ENCODE assay signal across 26 cellular contexts in genomic region chr1:36382669-36383068, GRCh38. TPM values are rescaled to one million over a fixed set of nuclear protein-coding genes. Genes with fewer than 3 reads are reported as not detected.
DNase-seq lines count a peak whose midpoint lies in the region; ATAC-seq, FAIRE-seq and TF ChIP-seq lines count a peak whose summit lies in the region.
"Had no signal": no experiment of that assay in that cellular context is flagged by ENCODE, and none has a peak within 500 bp of the region (broad histone marks: within the 10 kb centered on the region; RNA-seq: fewer than 3 reads in every experiment).

No MANE protein-coding gene starts in this region.

- H3K4me1 ChIP-seq in astrocyte (ENCODE audit: insufficient read depth, low read length) (peaks cover 23% of the 10 kb centered on the region), neutrophil (ENCODE audit: control insufficient read depth in 1 of 2, insufficient read depth in 1 of 2, low read depth in 1 of 2, low read length in 1 of 2) (peaks cover 75 to 83% of the 10 kb centered on the region in 2 experiments), stomach (peaks cover 32 to 80% (median 67%) of the 10 kb centered on the region in 4 donors)

- FAIRE-seq in astrocyte (lab: Jason Lieb, UNC) = no peak
- FAIRE-seq: G401.6, GM18507, islet of Langerhans had no signal

- H3K36me3 ChIP-seq in astrocyte (ENCODE audit: insufficient read depth, low read length) (no peaks in the 10 kb centered on the region), neutrophil (peaks cover 34% of the 10 kb centered on the region), stomach (peaks cover 0 to 13% (median 9%) of the 10 kb centered on the region in 4 donors)
- H3K36me3 ChIP-seq: cardiac muscle cell had no signal

- ATAC-seq in natural killer cell treated with Interleukin-12 subunit alpha and Interleukin-12 subunit beta and Interleukin-15 and Interleukin-18, amount 100 ng/mL, for 72 hours = no peak
- ATAC-seq in natural killer cell = no peak
- ATAC-seq: Panc1; stimulated activated naive CD8-positive, alpha-beta T cell treated with anti-CD3 and anti-CD28 coated beads, Interleukin-15, amount 100 ng/mL, for 72 hours had no signal

- no peak overlapping the region for H3K4me3 Mint-ChIP-seq in natural killer cell treated with Interleukin-12 subunit alpha and Interleukin-12 subunit beta and Interleukin-15 and Interleukin-18, amount 100 ng/mL, for 72 hours
- H3K4me3 Mint-ChIP-seq in natural killer cell = no peak overlapping the region
- H3K4me3 Mint-ChIP-seq in astrocyte (ENCODE audit: unreplicated experiment) = peak overlapping the region; percentile 90
- H3K4me3 Mint-ChIP-seq in T-helper 2 cell treated with Interferon-gamma antibody and Interleukin-4, amounts not matched to agents 5 μg/mL and 100 μg/mL, for 36 hours = no peak overlapping the region
- H3K4me3 Mint-ChIP-seq: H9 had no signal

- no peaks in the 10 kb centered on the region for H3K9me3 Mint-ChIP-seq in natural killer cell treated with Interleukin-12 subunit alpha and Interleukin-12 subunit beta and Interleukin-15 and Interleukin-18, amount 100 ng/mL, for 72 hours
- H3K9me3 Mint-ChIP-seq in natural killer cell = no peaks in the 10 kb centered on the region
- H3K9me3 Mint-ChIP-seq in astrocyte (ENCODE audit: unreplicated experiment) = no peaks in the 10 kb centered on the region
- H3K9me3 Mint-ChIP-seq in T-helper 2 cell treated with Interferon-gamma antibody and Interleukin-4, amounts not matched to agents 5 μg/mL and 100 μg/mL, for 36 hours = no peaks in the 10 kb centered on the region
- H3K9me3 Mint-ChIP-seq: activated CD4-positive, alpha-beta memory T cell treated with anti-CD3 and anti-CD28 coated beads, Interleukin-2, amount 10 ng/mL, durations not matched to agents 7 days and 5 days; H9; stimulated activated naive CD8-positive, alpha-beta T cell treated with anti-CD3 and anti-CD28 coated beads, Interleukin-15, amount 100 ng/mL, for 72 hours had no signal

- H4K20me1 ChIP-seq in astrocyte (ENCODE audit: insufficient read depth, low read length) = peaks cover 72% of the 10 kb centered on the region

- no peak overlapping the region for H3K27ac ChIP-seq in astrocyte (ENCODE audit: low read depth, low read length)
- H3K27ac ChIP-seq in neutrophil = peak overlapping the region; percentile 99
- peak overlapping the region in 2 of 5 donors; percentile 98 for H3K27ac ChIP-seq in stomach
- H3K27ac ChIP-seq: cardiac muscle cell, epithelial cell of prostate, hepatocyte, HL-60 had no signal

- no peak overlapping the region for H2AFZ ChIP-seq in astrocyte (ENCODE audit: low read depth, low read length)
- H2AFZ ChIP-seq: hepatocyte had no signal

- no peak for TF ChIP-seq POLR2A in stomach (IDR thresholded peaks at IDR 0.05)

- H3K4me2 ChIP-seq in astrocyte (ENCODE audit: low read length) = no peak overlapping the region

- peak overlapping the region; percentile 79 to 80 for H3K27ac Mint-ChIP-seq in natural killer cell treated with Interleukin-12 subunit alpha and Interleukin-12 subunit beta and Interleukin-15 and Interleukin-18, amount 100 ng/mL, for 72 hours
- H3K27ac Mint-ChIP-seq in natural killer cell (peak overlapping the region in 1 of 2 donors; percentile 99), astrocyte (ENCODE audit: unreplicated experiment) (no peak overlapping the region)
- no peak overlapping the region for H3K27ac Mint-ChIP-seq in T-helper 2 cell treated with Interferon-gamma antibody and Interleukin-4, amounts not matched to agents 5 μg/mL and 100 μg/mL, for 36 hours
- H3K27ac Mint-ChIP-seq: activated CD4-positive, alpha-beta memory T cell treated with anti-CD3 and anti-CD28 coated beads, Interleukin-2, amount 10 ng/mL, durations not matched to agents 7 days and 5 days had no signal

- H3K9me3 ChIP-seq in astrocyte (ENCODE audit: insufficient read depth, low read depth, low read length) (no peaks in the 10 kb centered on the region), neutrophil (no peaks in the 10 kb centered on the region), stomach (no peaks in the 10 kb centered on the region)

- DNase-seq in natural killer cell treated with Interleukin-12 subunit alpha and Interleukin-12 subunit beta and Interleukin-15 and Interleukin-18, amount 100 ng/mL, for 72 hours (ENCODE audit: low spot score) = no peak
- DNase-seq in natural killer cell (no peak), astrocyte (ENCODE audit: low read depth) (no peak), SIG-M5 (lab: John Stamatoyannopoulos, UW) (no peak), superior temporal gyrus (ENCODE audit: extremely low spot score) (no peak), stomach (no peak)
- no peak for DNase-seq in T-helper 2 cell treated with Interferon-gamma antibody and Interleukin-4, amounts not matched to agents 5 μg/mL and 100 μg/mL, for 36 hours (ENCODE audit: low spot score)
- DNase-seq: ACHN; activated CD4-positive, alpha-beta memory T cell treated with anti-CD3 and anti-CD28 coated beads, Interleukin-2, amount 10 ng/mL, durations not matched to agents 7 days and 5 days; activated CD4-positive, CD25-positive, alpha-beta regulatory T cell; activated naive CD4-positive, alpha-beta T cell; activated T-cell treated with anti-CD3 and anti-CD28 coated beads for 4 hours; DMS153; H9; stimulated activated CD4-positive, alpha-beta T cell treated with anti-CD3 and anti-CD28 coated beads, Interleukin-4, amount 100 ng/mL, for 24 hours; stimulated activated naive CD8-positive, alpha-beta T cell treated with anti-CD3 and anti-CD28 coated beads, Interleukin-15, amount 100 ng/mL, for 72 hours; T1000 had no signal

- WGBS in stomach, 5 donors = 85 to 96% (median 93%) methylated on average over 4 of the region's 4 CpGs

- TF ChIP-seq EP300 in stomach (IDR thresholded peaks at IDR 0.05) = no peak

- H3K27me3 ChIP-seq in astrocyte (ENCODE audit: insufficient read depth, low read length) = no peaks in the 10 kb centered on the region
- no peaks in the 10 kb centered on the region for H3K27me3 ChIP-seq in neutrophil
- H3K27me3 ChIP-seq in stomach = no peaks in the 10 kb centered on the region
- H3K27me3 ChIP-seq: cardiac muscle cell, hepatocyte had no signal

- no peaks in the 10 kb centered on the region for H3K36me3 Mint-ChIP-seq in natural killer cell treated with Interleukin-12 subunit alpha and Interleukin-12 subunit beta and Interleukin-15 and Interleukin-18, amount 100 ng/mL, for 72 hours
- H3K36me3 Mint-ChIP-seq in natural killer cell (no peaks in the 10 kb centered on the region), astrocyte (ENCODE audit: low read depth, unreplicated experiment) (peaks cover 10% of the 10 kb centered on the region)
- peaks cover 6% of the 10 kb centered on the region for H3K36me3 Mint-ChIP-seq in T-helper 2 cell treated with Interferon-gamma antibody and Interleukin-4, amounts not matched to agents 5 μg/mL and 100 μg/mL, for 36 hours (ENCODE audit: low read depth)

- H3K27me3 Mint-ChIP-seq in natural killer cell treated with Interleukin-12 subunit alpha and Interleukin-12 subunit beta and Interleukin-15 and Interleukin-18, amount 100 ng/mL, for 72 hours = no peaks in the 10 kb centered on the region
- no peaks in the 10 kb centered on the region for H3K27me3 Mint-ChIP-seq in natural killer cell (ENCODE audit: low read depth in 2 of 2)
- no peaks in the 10 kb centered on the region for H3K27me3 Mint-ChIP-seq in astrocyte (ENCODE audit: low read depth, unreplicated experiment)
- no peaks in the 10 kb centered on the region for H3K27me3 Mint-ChIP-seq in T-helper 2 cell treated with Interferon-gamma antibody and Interleukin-4, amounts not matched to agents 5 μg/mL and 100 μg/mL, for 36 hours (ENCODE audit: low read depth)
- H3K27me3 Mint-ChIP-seq: activated CD4-positive, alpha-beta memory T cell treated with anti-CD3 and anti-CD28 coated beads, Interleukin-2, amount 10 ng/mL, durations not matched to agents 7 days and 5 days; stimulated activated naive CD8-positive, alpha-beta T cell treated with anti-CD3 and anti-CD28 coated beads, Interleukin-15, amount 100 ng/mL, for 72 hours had no signal

- no peak overlapping the region for H3K4me3 ChIP-seq in astrocyte (ENCODE audit: insufficient read depth, low read depth, low read length)
- H3K4me3 ChIP-seq in neutrophil (ENCODE audit: low read depth in 1 of 2, low read length in 1 of 2) = peak overlapping the region in 1 of 2 experiments; percentile 88
- peak overlapping the region in 1 of 4 donors; percentile 64 for H3K4me3 ChIP-seq in stomach
- H3K4me3 ChIP-seq: cardiac muscle cell, hepatocyte had no signal

- no peak for TF ChIP-seq CTCF in natural killer cell (IDR thresholded peaks at IDR 0.05)
- TF ChIP-seq CTCF in astrocyte (IDR thresholded peaks at IDR 0.05; ENCODE audit: insufficient read depth, low read depth, low read length) = no peak
- no peak for TF ChIP-seq CTCF in neutrophil (IDR thresholded peaks at IDR 0.05)
- no peak for TF ChIP-seq CTCF in stomach (IDR thresholded peaks at IDR 0.05)

- H3K4me1 Mint-ChIP-seq in natural killer cell treated with Interleukin-12 subunit alpha and Interleukin-12 subunit beta and Interleukin-15 and Interleukin-18, amount 100 ng/mL, for 72 hours (ENCODE audit: low read depth in 2 of 2) = peaks cover 70 to 79% of the 10 kb centered on the region in 2 donors
- peaks cover 71 to 85% of the 10 kb centered on the region in 2 donors for H3K4me1 Mint-ChIP-seq in natural killer cell
- peaks cover 28% of the 10 kb centered on the region for H3K4me1 Mint-ChIP-seq in astrocyte (ENCODE audit: low read depth, unreplicated experiment)
- H3K4me1 Mint-ChIP-seq in T-helper 2 cell treated with Interferon-gamma antibody and Interleukin-4, amounts not matched to agents 5 μg/mL and 100 μg/mL, for 36 hours (ENCODE audit: low read depth) = peaks cover 66% of the 10 kb centered on the region

- intact Hi-C loops in natural killer cell (cut with micrococcal nuclease) (no loop called here), stomach (cut with DNase I; ENCODE audit: low total_unique reads) (no loop called here)

- peaks cover 78% of the 10 kb centered on the region for H3K79me2 ChIP-seq in astrocyte (ENCODE audit: insufficient read depth, low read length)

- no peak overlapping the region for H3K9ac ChIP-seq in astrocyte (ENCODE audit: low read length)

RNA-seq across cellular contexts. Expression of gene STK40, which starts 3.1 kb away (rescaled TPM):
- total RNA-seq in natural killer cell treated with Interleukin-12 subunit alpha and Interleukin-12 subunit beta and Interleukin-15 and Interleukin-18, amount 100 ng/mL, for 72 hours = 10 to 100 TPM; 58.2 to 76.1 TPM
- 10 to 100 TPM; 55.9 to 65.3 (median 59.8) TPM for total RNA-seq in natural killer cell
- total RNA-seq in astrocyte = 69.6 and 71.1 TPM in 2 replicates
- 10 to 100 TPM; 14.0 to 57.4 (median 28.3) TPM for total RNA-seq in stomach
- 10 to 100 TPM; 14.6 to 36.0 (median 32.1) TPM for polyA plus RNA-seq in stomach

RNA-seq across cellular contexts. Expression of gene LSM10, which starts 15.0 kb away (rescaled TPM):
- 10 to 100 TPM; 56.6 to 58.1 TPM for total RNA-seq in natural killer cell treated with Interleukin-12 subunit alpha and Interleukin-12 subunit beta and Interleukin-15 and Interleukin-18, amount 100 ng/mL, for 72 hours
- total RNA-seq in natural killer cell = 10 to 100 TPM; 25.2 to 30.4 (median 26.6) TPM
- 48.9 and 53.5 TPM in 2 replicates for total RNA-seq in astrocyte
- 100 to 1,000 TPM in 1 of 5 donors, 10 to 100 TPM in 3, 1 to 10 TPM in 1; 5.1 to 261 (median 42.6) TPM for total RNA-seq in stomach
- polyA plus RNA-seq in stomach = 10 to 100 TPM; 46.5 to 65.7 (median 64.8) TPM

RNA-seq across cellular contexts. Expression of gene EVA1B, which starts 59.2 kb away (rescaled TPM):
- total RNA-seq in natural killer cell treated with Interleukin-12 subunit alpha and Interleukin-12 subunit beta and Interleukin-15 and Interleukin-18, amount 100 ng/mL, for 72 hours = 1 to 10 TPM; 5.8 to 6.3 TPM
- total RNA-seq in natural killer cell (1 to 10 TPM; 4.0 to 8.0 (median 4.9) TPM), astrocyte (57.3 and 63.0 TPM in 2 replicates), stomach (10 to 100 TPM in 3 of 5 donors, 1 to 10 TPM in 1, not detected in 1; 8.3 to 67.2 (median 44.0) TPM)
- 10 to 100 TPM; 29.0 to 35.0 (median 29.8) TPM for polyA plus RNA-seq in stomach

Comparison
In these comparisons a context has a peak if more than half of its experiments do, and no peak if none do; other contexts are left out.
1. H3K27ac Mint-ChIP-seq: peak in natural killer cell treated with Interleukin-12 subunit alpha and Interleukin-12 subunit beta and Interleukin-15 and Interleukin-18, amount 100 ng/mL, for 72 hours (2 of 2); none in astrocyte (single experiment) and T-helper 2 cell treated with Interferon-gamma antibody and Interleukin-4, amounts not matched to agents 5 μg/mL and 100 μg/mL, for 36 hours (single experiment).